In the genomic region with DNA sequence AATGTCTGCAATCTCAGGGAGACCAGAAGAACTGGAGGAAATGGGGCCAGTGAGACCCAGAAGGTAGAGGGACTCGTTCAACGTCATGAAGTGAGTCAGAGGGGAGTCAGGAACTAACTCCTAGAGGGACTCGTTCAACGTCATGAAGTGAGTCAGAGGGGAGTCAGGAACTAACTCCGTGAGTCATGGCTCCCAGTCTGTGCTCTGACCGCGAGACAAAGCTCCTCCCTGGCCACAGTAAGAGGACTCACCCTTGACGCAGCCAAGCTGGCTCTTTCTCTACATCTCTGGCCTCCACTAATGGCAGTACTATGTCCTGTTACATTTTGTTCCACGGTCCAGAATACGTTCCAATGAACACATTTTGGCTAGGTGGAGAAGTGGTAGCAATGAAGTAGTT, we compare ENCODE assay signal across 8 cellular contexts.
DNase-seq lines count a peak whose midpoint lies in the region; ATAC-seq and TF ChIP-seq lines count a peak whose summit lies in the region.

No MANE protein-coding gene starts in this region.

- H3K4me3 Mint-ChIP-seq in chondrocyte (ENCODE audit: unreplicated experiment): no peak overlapping the region

- peaks cover 3% of the 10 kb centered on the region for H3K9me3 Mint-ChIP-seq in chondrocyte (ENCODE audit: low read depth)

- no peaks in the 10 kb centered on the region for H4K20me1 ChIP-seq in osteoblast (ENCODE audit: insufficient read depth, low read length)

- peak overlapping the region; percentile 74 for H3K27ac ChIP-seq in osteoblast (ENCODE audit: low read depth, low read length)

- TF ChIP-seq CTCF in chondrocyte (IDR thresholded peaks at IDR 0.05) (no peak), osteoblast (IDR thresholded peaks at IDR 0.05; ENCODE audit: extremely low read depth, low read depth, low read length) (no peak)

- ATAC-seq in HG03175 (IDR thresholded peaks at IDR 0.05; ENCODE audit: unreplicated experiment) (no peak), GM21367 (IDR thresholded peaks at IDR 0.05; ENCODE audit: unreplicated experiment) (no peak), GM21825 (IDR thresholded peaks at IDR 0.05; ENCODE audit: unreplicated experiment) (no peak), HG02678 (IDR thresholded peaks at IDR 0.05; ENCODE audit: unreplicated experiment) (no peak)

- H3K36me3 ChIP-seq in osteoblast (ENCODE audit: insufficient read depth, low read length): no peaks in the 10 kb centered on the region

- H3K36me3 Mint-ChIP-seq in chondrocyte (ENCODE audit: low read depth): no peaks in the 10 kb centered on the region

- H3K9me3 ChIP-seq in osteoblast (ENCODE audit: low read depth, low read length): no peaks in the 10 kb centered on the region

- no peaks in the 10 kb centered on the region for H3K27me3 ChIP-seq in osteoblast (ENCODE audit: insufficient read depth, low read length)

- H3K27ac Mint-ChIP-seq in chondrocyte (ENCODE audit: unreplicated experiment): peak overlapping the region; percentile 66

- DNase-seq in GM03348 (ENCODE audit: low spot score): peak; percentile 81
- peak; percentile 8 for DNase-seq in NOMO-1 treated with dmso at 0.1 percent for 144 hours (lab: John Stamatoyannopoulos, UW; ENCODE audit: unreplicated experiment)
- no peak for DNase-seq in chondrocyte (ENCODE audit: low spot score)
- peak; percentile 89 for DNase-seq in osteoblast (ENCODE audit: insufficient read length, low spot score, missing footprints)

- H3K4me2 ChIP-seq in osteoblast (ENCODE audit: insufficient read depth, low read length): peak overlapping the region; percentile 60

- H3K4me1 ChIP-seq in osteoblast (ENCODE audit: insufficient read depth, low read length): peaks cover 4% of the 10 kb centered on the region

- no peaks in the 10 kb centered on the region for H3K27me3 Mint-ChIP-seq in chondrocyte (ENCODE audit: low read depth)

- peaks cover 8% of the 10 kb centered on the region for H3K4me1 Mint-ChIP-seq in chondrocyte (ENCODE audit: low read depth)

- peak overlapping the region; percentile 80 for H2AFZ ChIP-seq in osteoblast (ENCODE audit: low read length)

- H3K4me3 ChIP-seq in osteoblast (ENCODE audit: insufficient read depth, low read length): peak overlapping the region; percentile 12

- no peaks in the 10 kb centered on the region for H3K79me2 ChIP-seq in osteoblast (ENCODE audit: insufficient read depth, low read length)
